8 cellular contexts compared by ENCODE assay signal in genomic region chr7:44796504-44797328, GRCh38. TPM values are rescaled to one million over a fixed set of nuclear protein-coding genes. Genes with fewer than 3 reads are reported as not detected.
A peak's percentile ranks its signal among the peaks of the same experiment; 100 is the strongest.
DNase-seq lines count a peak whose midpoint lies in the region; ATAC-seq and TF ChIP-seq lines count a peak whose summit lies in the region.

Gene PPIA, plus strand, starts transcription at chr7:44796681. Its CDS starts 44 bp downstream, at chr7:44796725.

- H3K27me3 Mint-ChIP-seq in neural progenitor cell (ENCODE audit: insufficient read depth, low read depth) = peaks cover 8% of the 10 kb centered on the region

- H3K27ac ChIP-seq in HEK293 (ENCODE audit: extremely low read depth, low read depth, low read length) (peak within 1 kb of the TSS; percentile 95), SJSA1 (peak within 1 kb of the TSS; percentile 97), foreskin keratinocyte (peak within 1 kb of the TSS; percentile 100), neural progenitor cell (peak within 1 kb of the TSS; percentile 96), stomach smooth muscle (ENCODE audit: low read length) (peak within 1 kb of the TSS; percentile 97)

- peaks cover 43% of the 10 kb centered on the region for H4K20me1 ChIP-seq in neural progenitor cell (ENCODE audit: low read depth)

- POLR2A ChIA-PET in HEK293 (lab: Yijun Ruan, JAX) = interaction anchor here (0.6 to 3.0 kb wide), 8 partner anchors 9 to 223 kb away, joined by 3 to 16 read pairs (median 4); partner anchors contain the start of genes DDX56, H2AZ2, OGDH and PURB

- ATAC-seq in foreskin keratinocyte = peak; percentile 86

- H3K4me3 Mint-ChIP-seq in neural progenitor cell = peak within 1 kb of the TSS; percentile 97

- peaks cover 27 to 43% of the 10 kb centered on the region in 2 experiments; a peak in 2 of 3 replicates for H3K36me3 ChIP-seq in HEK293 (ENCODE audit: control insufficient read depth in 2 of 2, insufficient read depth in 1 of 2, low read length in 2 of 2)
- peaks cover 55% of the 10 kb centered on the region for H3K36me3 ChIP-seq in SJSA1
- H3K36me3 ChIP-seq in neural progenitor cell = peaks cover 12% of the 10 kb centered on the region
- peaks cover 14 to 19% of the 10 kb centered on the region in 2 donors for H3K36me3 ChIP-seq in stomach smooth muscle (ENCODE audit: control insufficient read depth in 2 of 2, insufficient read depth in 2 of 2, low read length in 2 of 2)

- peaks cover 31% of the 10 kb centered on the region for H3K36me3 Mint-ChIP-seq in neural progenitor cell

- no peak; the same call in 1 of the 2 replicates for TF ChIP-seq CTCF in HEK293 (tag by site-specific recombination; IDR thresholded peaks at IDR 0.05)
- TF ChIP-seq CTCF in foreskin keratinocyte (conservative IDR thresholded peaks at IDR 0.05) = no peak
- TF ChIP-seq CTCF in neural progenitor cell (IDR thresholded peaks at IDR 0.05) = no peak

- peak within 1 kb of the TSS; percentile 96 for H3K27ac Mint-ChIP-seq in neural progenitor cell

- peaks cover 48% of the 10 kb centered on the region for H3F3A ChIP-seq in neural progenitor cell (ENCODE audit: low read depth)

- H3K9me3 ChIP-seq in HEK293 (ENCODE audit: control insufficient read depth, insufficient read depth, low read depth, low read length) (no peaks in the 10 kb centered on the region), SJSA1 (replicated peaks) (no peaks in the 10 kb centered on the region), neural progenitor cell (ENCODE audit: low read depth) (no peaks in the 10 kb centered on the region), stomach smooth muscle (ENCODE audit: control insufficient read depth in 2 of 2, low read length in 2 of 2) (no peaks in the 10 kb centered on the region)

- peak within 1 kb of the TSS; percentile 91 for H3K4me2 ChIP-seq in neural progenitor cell

- H3K9me3 Mint-ChIP-seq in neural progenitor cell = no peaks in the 10 kb centered on the region

- H3K9ac ChIP-seq in neural progenitor cell (peak within 1 kb of the TSS; percentile 85), stomach smooth muscle (ENCODE audit: low read length in 2 of 2) (peak within 1 kb of the TSS; percentile 96 to 97)

- H3K4me1 Mint-ChIP-seq in neural progenitor cell = peaks cover 20% of the 10 kb centered on the region

- CTCF ChIA-PET in HEK293 (lab: Yijun Ruan, JAX) = no interaction called here

- H2AFZ ChIP-seq in neural progenitor cell (replicated peaks) = peak within 1 kb of the TSS; percentile 61

- H3K79me2 ChIP-seq in neural progenitor cell (ENCODE audit: low read depth) = peaks cover 57% of the 10 kb centered on the region

- H3K4me1 ChIP-seq in HEK293 (ENCODE audit: control insufficient read depth, insufficient read depth, low read length) (0 out of 2 replicates have a peak, but pooled peaks cover 4% of the 10 kb centered on the region), SJSA1 (replicated peaks) (peaks cover 21% of the 10 kb centered on the region), foreskin keratinocyte (peaks cover 17% of the 10 kb centered on the region), neural progenitor cell (peaks cover 8% of the 10 kb centered on the region), stomach smooth muscle (ENCODE audit: control insufficient read depth, insufficient read depth, low read length) (peaks cover 18% of the 10 kb centered on the region)

- H3K27me3 ChIP-seq in SJSA1 (replicated peaks) (no peaks in the 10 kb centered on the region), foreskin keratinocyte (no peaks in the 10 kb centered on the region), neural progenitor cell (no peaks in the 10 kb centered on the region), stomach smooth muscle (ENCODE audit: control insufficient read depth in 1 of 2, insufficient read depth in 2 of 2, low read length in 2 of 2) (no peaks in the 10 kb centered on the region)

- H3K4me3 ChIP-seq in HEK293 (ENCODE audit: low read depth, low read length) (peak within 1 kb of the TSS; percentile 87), SJSA1 (peak within 1 kb of the TSS; percentile 73), neural progenitor cell (peak within 1 kb of the TSS; percentile 74), stomach smooth muscle (ENCODE audit: low read length in 2 of 2) (peak within 1 kb of the TSS; percentile 93)

- DNase-seq in GF-D8 (lab: John Stamatoyannopoulos, UW) = peak; percentile 94
- DNase-seq in MV-4-11 (lab: John Stamatoyannopoulos, UW) = peak; percentile 94
- peak; percentile 91 to 99 for DNase-seq in SJSA1 (ENCODE audit: low read depth in 1 of 2, low spot score in 2 of 2)
- DNase-seq in activated naive CD4-positive, alpha-beta T cell (lab: John Stamatoyannopoulos, UW) = peak; percentile 97 to 98 (median 97)
- peak; percentile 89 to 94 for DNase-seq in foreskin keratinocyte
- DNase-seq in neural progenitor cell (ENCODE audit: low spot score) = peak; percentile 98

TF ChIP-seq in HEK293, 187 proteins besides CTCF, POLR2A, EP300 and RAD21 (continues in another document):
- TF ChIP-seq GLIS2 (tag by site-specific recombination; IDR thresholded peaks at IDR 0.05) = peak; percentile 68
- TF ChIP-seq KLF9 (tag by site-specific recombination; IDR thresholded peaks at IDR 0.05; ENCODE audit: low read depth) = peak; percentile 46
- TF ChIP-seq KLF17 (tag by site-specific recombination; IDR thresholded peaks at IDR 0.05) = peak; percentile 75
- peak; percentile 75 for TF ChIP-seq ZBTB8A (tag by site-specific recombination; IDR thresholded peaks at IDR 0.05)
- peak; percentile 66; the same call in 1 of the 2 replicates for TF ChIP-seq MEIS1 (CRISPR knock-in tag; IDR thresholded peaks at IDR 0.05; ENCODE audit: borderline replicate concordance)
- TF ChIP-seq HOXD13 (CRISPR knock-in tag; IDR thresholded peaks at IDR 0.05; ENCODE audit: borderline replicate concordance) = peak; percentile 12; the same call in 1 of the 2 replicates
- TF ChIP-seq KLF1 (tag by site-specific recombination; IDR thresholded peaks at IDR 0.05) = peak; percentile 88
- peak; percentile 60; the same call in 1 of the 2 replicates for TF ChIP-seq ZNF391 (tag by site-specific recombination; IDR thresholded peaks at IDR 0.05; ENCODE audit: borderline replicate concordance, low read depth)
- peak; percentile 89 for TF ChIP-seq ZNF449 (tag by site-specific recombination; IDR thresholded peaks at IDR 0.05)
- no peak for TF ChIP-seq PRDM4 (tag by site-specific recombination; IDR thresholded peaks at IDR 0.05)
- no peak for TF ChIP-seq ZNF423 (tag by site-specific recombination; IDR thresholded peaks at IDR 0.05)
- peak; percentile 96 for TF ChIP-seq YY1 (tag by site-specific recombination; IDR thresholded peaks at IDR 0.05)
- TF ChIP-seq ZNF19 (tag by site-specific recombination; IDR thresholded peaks at IDR 0.05; ENCODE audit: low read depth) = no peak
- TF ChIP-seq ZNF138 (tag by site-specific recombination; IDR thresholded peaks at IDR 0.05; ENCODE audit: borderline replicate concordance) = no peak
- TF ChIP-seq ZNF248 (tag by site-specific recombination; IDR thresholded peaks at IDR 0.05) = no peak
- TF ChIP-seq WT1 (tag by site-specific recombination; IDR thresholded peaks at IDR 0.05) = peak; percentile 26; the same call in 1 of the 2 replicates
- TF ChIP-seq ZNF561 (tag by site-specific recombination; IDR thresholded peaks at IDR 0.05; ENCODE audit: borderline replicate concordance) = peak; percentile 76

RNA-seq across cellular contexts. Expression of gene PPIA, which starts in this region (rescaled TPM):
- total RNA-seq in SJSA1 (2014; rRNA removed; shearing (Covaris generic)) = 5,630 and 5,683 TPM in 2 replicates
- total RNA-seq in foreskin keratinocyte = 4,179 and 4,396 TPM in 2 replicates
- polyA plus RNA-seq in foreskin keratinocyte = 6,662 and 7,130 TPM in 2 replicates
- total RNA-seq in neural progenitor cell (ENCODE audit: low replicate concordance) = 2,768 and 2,932 TPM in 2 replicates

Comparison
In these comparisons a context has a peak if more than half of its experiments do, and no peak if none do; other contexts are left out.
1. Peak in every context shown above with its lines: DNase-seq, ATAC-seq, H3K4me3 ChIP-seq and H3K27ac ChIP-seq.